Comparison of ENCODE assay signal across 15 cellular contexts in genomic region chr9:123440256-123440655, GRCh38.
DNase-seq lines count a peak whose midpoint lies in the region; ATAC-seq and TF ChIP-seq lines count a peak whose summit lies in the region.
"Had no signal": no experiment of that assay in that cellular context is flagged by ENCODE, and none has a peak within 500 bp of the region (broad histone marks: within the 10 kb centered on the region; RNA-seq: fewer than 3 reads in every experiment).

No MANE protein-coding gene starts in this region.

- H3F3A ChIP-seq in neural progenitor cell (ENCODE audit: low read depth) = peaks cover 44% of the 10 kb centered on the region

- H2AFZ ChIP-seq in neural progenitor cell (replicated peaks) = no peak overlapping the region

- ATAC-seq in HG03521 (IDR thresholded peaks at IDR 0.05; ENCODE audit: unreplicated experiment) (no peak), GM21515 (IDR thresholded peaks at IDR 0.05; ENCODE audit: unreplicated experiment) (no peak)

- no peaks in the 10 kb centered on the region for H3K27me3 ChIP-seq in endodermal cell (ENCODE audit: control insufficient read depth, insufficient read depth, low read length, poor library complexity, severe bottlenecking)
- no peaks in the 10 kb centered on the region for H3K27me3 ChIP-seq in neural progenitor cell
- H3K27me3 ChIP-seq: BLaER1 had no signal

- H3K4me1 ChIP-seq in endodermal cell (ENCODE audit: control insufficient read depth, insufficient read depth, low read length) (peaks cover 8% of the 10 kb centered on the region), neural progenitor cell (peaks cover 58% of the 10 kb centered on the region)
- H3K4me1 ChIP-seq: BLaER1 had no signal

- no peak for TF ChIP-seq CTCF in endodermal cell (conservative IDR thresholded peaks at IDR 0.05)
- no peak for TF ChIP-seq CTCF in neural progenitor cell (IDR thresholded peaks at IDR 0.05)

- H4K20me1 ChIP-seq in neural progenitor cell (ENCODE audit: low read depth) = no peaks in the 10 kb centered on the region
- H4K20me1 ChIP-seq: BLaER1 had no signal

- peaks cover 43% of the 10 kb centered on the region for H3K4me1 Mint-ChIP-seq in endodermal cell
- peaks cover 69% of the 10 kb centered on the region for H3K4me1 Mint-ChIP-seq in neural progenitor cell
- H3K4me1 Mint-ChIP-seq: CD4-positive, alpha-beta memory T cell had no signal

- H3K9ac ChIP-seq in endodermal cell (ENCODE audit: extremely low read depth, low read length, poor library complexity, severe bottlenecking) (no peak overlapping the region), neural progenitor cell (no peak overlapping the region)
- H3K9ac ChIP-seq: BLaER1 had no signal

- H3K36me3 Mint-ChIP-seq in endodermal cell (ENCODE audit: low read depth) (no peaks in the 10 kb centered on the region), neural progenitor cell (peaks cover 5% of the 10 kb centered on the region)

- H3K27ac Mint-ChIP-seq in endodermal cell (no peak overlapping the region), neural progenitor cell (peak overlapping the region; percentile 26)
- H3K27ac Mint-ChIP-seq: CD14-positive monocyte; CD4-positive, alpha-beta memory T cell had no signal

- H3K4me3 Mint-ChIP-seq in endodermal cell (no peak overlapping the region), neural progenitor cell (no peak overlapping the region)
- H3K4me3 Mint-ChIP-seq: CD14-positive monocyte; CD4-positive, alpha-beta memory T cell had no signal

- WGBS in endodermal cell (ENCODE audit: insufficient coverage in 1 of 2, insufficient read length in 1 of 2), 2 experiments = 92 to 97% methylated on average over 9 to 11 of the region's 11 CpGs

- no peak for TF ChIP-seq POLR2A in erythroblast (IDR thresholded peaks at IDR 0.05; ENCODE audit: low read length)

- H3K9me3 ChIP-seq in endodermal cell (ENCODE audit: control insufficient read depth, low read length) (no peaks in the 10 kb centered on the region), neural progenitor cell (ENCODE audit: low read depth) (no peaks in the 10 kb centered on the region)
- H3K9me3 ChIP-seq: BLaER1, HAP-1 had no signal

- H3K9me3 Mint-ChIP-seq in endodermal cell (no peaks in the 10 kb centered on the region), neural progenitor cell (no peaks in the 10 kb centered on the region)
- H3K9me3 Mint-ChIP-seq: CD14-positive monocyte; CD4-positive, alpha-beta memory T cell had no signal

- peak overlapping the region; percentile 77 for H3K4me2 ChIP-seq in neural progenitor cell
- H3K4me2 ChIP-seq: BLaER1 had no signal

- no peak overlapping the region for H3K27ac ChIP-seq in endodermal cell (ENCODE audit: low read depth, low read length)
- peak overlapping the region; percentile 88 for H3K27ac ChIP-seq in neural progenitor cell
- H3K27ac ChIP-seq: BLaER1 had no signal

- no peaks in the 10 kb centered on the region for H3K36me3 ChIP-seq in endodermal cell (ENCODE audit: control insufficient read depth, insufficient read depth, low read length)
- no peaks in the 10 kb centered on the region for H3K36me3 ChIP-seq in neural progenitor cell
- H3K36me3 ChIP-seq: HAP-1 had no signal

- H3K27me3 Mint-ChIP-seq in endodermal cell (ENCODE audit: insufficient read depth) (no peaks in the 10 kb centered on the region), neural progenitor cell (ENCODE audit: insufficient read depth, low read depth) (peaks cover 6% of the 10 kb centered on the region)
- H3K27me3 Mint-ChIP-seq: CD4-positive, alpha-beta memory T cell had no signal

- H3K79me2 ChIP-seq in neural progenitor cell (ENCODE audit: low read depth) = no peaks in the 10 kb centered on the region

- H3K4me3 ChIP-seq in endodermal cell (ENCODE audit: low read length) (no peak overlapping the region), neural progenitor cell (no peak overlapping the region)
- H3K4me3 ChIP-seq: BLaER1, HAP-1 had no signal

- DNase-seq in activated effector memory CD4-positive, alpha-beta T cell treated with anti-CD3 and anti-CD28 coated beads, Interleukin-2, amount 50 U/mL, for 16 hours = peak; percentile 46
- no peak for DNase-seq in activated effector memory CD4-positive, alpha-beta T cell treated with Interleukin-2 at 50 U/mL for 16 hours
- DNase-seq in endodermal cell = peak; percentile 39
- no peak for DNase-seq in neural progenitor cell (ENCODE audit: low spot score)
- no peak for DNase-seq in erythroblast (lab: John Stamatoyannopoulos, UW)
- no peak for DNase-seq in OCI-M2 (lab: John Stamatoyannopoulos, UW; ENCODE audit: unreplicated experiment)
- DNase-seq: 8988T; CD4-positive, alpha-beta memory T cell; DMS153; GDM1 had no signal

Comparison
In these comparisons a context has a peak if more than half of its experiments do, and no peak if none do; other contexts are left out.
1. DNase-seq: peak in activated effector memory CD4-positive, alpha-beta T cell treated with anti-CD3 and anti-CD28 coated beads, Interleukin-2, amount 50 U/mL, for 16 hours (single experiment) and endodermal cell (single experiment); none in activated effector memory CD4-positive, alpha-beta T cell treated with Interleukin-2 at 50 U/mL for 16 hours (single experiment), neural progenitor cell (single experiment), erythroblast (0 of 2) and OCI-M2 (single experiment).